In the genomic region with DNA sequence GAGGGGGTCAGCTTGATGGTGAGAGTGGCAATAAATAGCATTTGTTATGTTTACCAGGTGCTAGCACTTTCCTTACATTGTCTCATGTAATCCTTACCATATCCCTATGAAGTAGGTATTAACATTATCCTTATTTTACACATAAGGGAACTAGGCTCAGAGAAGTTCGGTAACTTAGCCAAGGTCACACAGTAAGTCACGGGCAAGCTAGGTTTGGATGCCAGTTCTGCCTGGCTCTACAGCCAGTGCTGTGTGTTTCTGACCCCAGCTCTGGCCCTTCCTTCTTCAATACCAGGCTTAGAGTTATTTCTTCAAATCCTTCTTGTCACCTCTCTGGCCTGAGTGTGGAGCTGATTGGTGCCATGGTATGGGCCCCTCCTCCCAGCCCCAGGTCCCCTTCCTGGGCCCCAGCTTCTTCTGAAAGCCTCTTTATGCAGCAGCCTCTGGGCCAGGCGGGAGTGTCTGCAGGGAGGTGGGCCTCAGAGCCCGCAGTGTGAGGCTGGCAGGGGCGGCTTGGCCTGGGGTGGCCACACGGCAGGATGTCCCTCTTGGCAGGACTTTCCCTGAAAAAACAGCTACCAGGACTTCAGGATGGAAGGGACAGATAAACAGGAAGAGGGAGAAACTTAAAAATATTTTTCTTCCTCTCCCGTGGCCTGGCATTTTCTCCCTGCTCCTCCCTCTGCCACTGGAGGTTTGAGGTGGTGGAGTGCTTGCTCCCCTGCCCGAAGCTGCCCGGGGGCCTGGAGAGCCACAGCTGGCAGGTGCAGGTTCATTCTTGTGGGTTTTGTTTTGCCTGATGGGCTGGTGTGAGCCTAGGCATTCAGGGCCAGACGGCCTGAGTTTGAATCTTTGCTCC, we compare ENCODE assay signal across 14 cellular contexts. TPM values are rescaled to one million over a fixed set of nuclear protein-coding genes. Genes with fewer than 3 reads are reported as not detected.
A peak's percentile ranks its signal among the peaks of the same experiment; 100 is the strongest.
DNase-seq lines count a peak whose midpoint lies in the region; ATAC-seq and TF ChIP-seq lines count a peak whose summit lies in the region.
"Had no signal": no experiment of that assay in that cellular context is flagged by ENCODE, and none has a peak within 500 bp of the region (broad histone marks: within the 10 kb centered on the region; RNA-seq: fewer than 3 reads in every experiment).

No MANE protein-coding gene starts in this region.

- H3K9me3 ChIP-seq in BLaER1 (no peaks in the 10 kb centered on the region), OCI-LY7 (ENCODE audit: low read length) (no peaks in the 10 kb centered on the region), esophagus (ENCODE audit: control insufficient read depth in 2 of 2, insufficient read depth in 1 of 2, low read depth in 1 of 2, low read length in 1 of 2) (peaks cover 0 to 3% of the 10 kb centered on the region in 2 donors)

- intact Hi-C loops in OCI-LY7 (cut with micrococcal nuclease; ENCODE audit: unreplicated experiment) = no loop called here

- BruUV-seq in OCI-LY7 (replicated peaks; lab: Mats Ljungman, UMichigan) = no TSS peak

- H3K4me3 ChIP-seq in BLaER1 (0 out of 2 replicates have a peak overlapping the region, but pooled peaks have one; percentile 17), OCI-LY7 (ENCODE audit: low read depth, low read length, poor library complexity, severe bottlenecking) (peak overlapping the region; percentile 28), esophagus (ENCODE audit: low read depth in 1 of 2, low read length in 2 of 2) (no peak overlapping the region)

- H3K36me3 ChIP-seq in BLaER1 (0 out of 2 replicates have a peak, but pooled peaks cover 6% of the 10 kb centered on the region), OCI-LY7 (ENCODE audit: insufficient read depth, low read length) (peaks cover 39% of the 10 kb centered on the region), esophagus (ENCODE audit: control insufficient read depth in 2 of 2, insufficient read depth in 2 of 2, low read length in 1 of 2) (no peaks in the 10 kb centered on the region)

- peak overlapping the region; percentile 85 for H3K27ac ChIP-seq in BLaER1
- H3K27ac ChIP-seq in OCI-LY7 (ENCODE audit: low read depth, low read length, poor library complexity, severe bottlenecking) = peak overlapping the region; percentile 98
- H3K27ac ChIP-seq in esophagus (ENCODE audit: low read depth in 2 of 2, low read length in 1 of 2) = peak overlapping the region; percentile 7 to 41

- peaks cover 100% of the 10 kb centered on the region for H3K79me2 ChIP-seq in OCI-LY7 (ENCODE audit: insufficient read depth, low read depth, low read length)

- POLR2A ChIA-PET in OCI-LY7 (lab: Charles Lee) = interaction anchor here (0.7 to 2.5 kb wide), 6 partner anchors 9 to 45 kb away, joined by 3 to 16 read pairs (median 4); no protein-coding TSS in a partner anchor

- no peaks in the 10 kb centered on the region for H3K9me2 ChIP-seq in OCI-LY7 (ENCODE audit: insufficient read depth, low read length)

- no peaks in the 10 kb centered on the region for H3K27me3 Mint-ChIP-seq in nephron (ENCODE audit: low read depth)

- no peak overlapping the region for H3K4me3 Mint-ChIP-seq in nephron

- H3K4me1 ChIP-seq in BLaER1 (peaks cover 100% of the 10 kb centered on the region), OCI-LY7 (ENCODE audit: insufficient read depth, low read length, poor library complexity, severe bottlenecking) (peaks cover 100% of the 10 kb centered on the region), esophagus (ENCODE audit: control insufficient read depth in 2 of 2, insufficient read depth in 2 of 2, low read length in 1 of 2) (peaks cover 2 to 3% of the 10 kb centered on the region in 2 donors)

- 48 to 57% methylated on average over 10 of the region's 10 CpGs for WGBS in esophagus, 2 donors

- DNase-seq in OCI-LY7 (ENCODE audit: low spot score) (peak; percentile 50), NCI-H774 (lab: John Stamatoyannopoulos, UW) (no peak), HPDE6-E6E7 (ENCODE audit: extremely low spot score) (no peak)
- no peak for DNase-seq in stimulated activated CD4-positive, alpha-beta T cell treated with anti-CD3 and anti-CD28 coated beads, Interleukin-4, amount 100 ng/mL, for 4 hours
- DNase-seq: anterior cingulate cortex, GOT3, IMR-90, NCI-H1694 treated with DMSO at 0.1 percent for 48 hours had no signal

- H3K36me3 Mint-ChIP-seq in nephron (ENCODE audit: low read depth) = no peaks in the 10 kb centered on the region

- peaks cover 24% of the 10 kb centered on the region for H3K4me1 Mint-ChIP-seq in nephron

- ATAC-seq in HG03108 (IDR thresholded peaks at IDR 0.05; ENCODE audit: unreplicated experiment) = no peak

- H4K20me1 ChIP-seq in BLaER1 (peaks cover 6% of the 10 kb centered on the region; the same call in 1 of the 2 replicates), OCI-LY7 (ENCODE audit: insufficient read depth, low read length) (no peaks in the 10 kb centered on the region)

- peak overlapping the region in 2 of 3 experiments; percentile 29 to 72 for H3K27ac Mint-ChIP-seq in nephron

- H3K9me3 Mint-ChIP-seq in nephron = no peaks in the 10 kb centered on the region

- H2AFZ ChIP-seq in OCI-LY7 (ENCODE audit: low read length) = no peak overlapping the region

- H3K4me2 ChIP-seq in BLaER1 (peak overlapping the region; percentile 87), OCI-LY7 (ENCODE audit: low read length) (peak overlapping the region; percentile 75)

- peak overlapping the region; percentile 68 for H3K9ac ChIP-seq in BLaER1

- CTCF ChIA-PET in OCI-LY7 (lab: Charles Lee; ENCODE audit: unreplicated experiment) = interaction anchor here (1.1 to 1.7 kb wide), 2 partner anchors 10 to 20 kb away, joined by 4 to 12 read pairs; no protein-coding TSS in a partner anchor

- no peaks in the 10 kb centered on the region for H3K27me3 ChIP-seq in BLaER1
- no peaks in the 10 kb centered on the region for H3K27me3 ChIP-seq in esophagus (ENCODE audit: control insufficient read depth in 1 of 2, insufficient read depth in 2 of 2, low read length in 2 of 2)

- TF ChIP-seq CTCF in OCI-LY7 (conservative IDR thresholded peaks at IDR 0.05; ENCODE audit: low read length) (no peak), nephron (IDR thresholded peaks at IDR 0.05; ENCODE audit: unreplicated experiment in 3 of 3) (no peak)

RNA-seq across cellular contexts. Expression of gene PALD1, which starts 20.6 kb away (rescaled TPM):
- 41.6 and 52.7 TPM in 2 replicates for total RNA-seq in OCI-LY7 (2014; rRNA removed; shearing (Covaris generic))
- 54.5 and 66.7 TPM in 2 replicates for total RNA-seq in OCI-LY7 (2022)
- 1 to 10 TPM; 2.1 to 3.4 TPM for polyA plus RNA-seq in esophagus

RNA-seq across cellular contexts. Expression of gene NODAL, which starts 57.7 kb away (rescaled TPM):
- total RNA-seq in OCI-LY7 (2014; rRNA removed; shearing (Covaris generic)) = not detected in 2 replicates
- not detected in 2 replicates for total RNA-seq in OCI-LY7 (2022)
- under 1 TPM; 0.04 to 0.20 TPM for polyA plus RNA-seq in esophagus
- total RNA-seq: A673, IMR-90, urinary bladder had no signal
- polyA plus RNA-seq: IMR-90, urinary bladder had no signal

Comparison
In these comparisons a context has a peak if more than half of its experiments do, and no peak if none do; other contexts are left out.
1. H3K27ac ChIP-seq: peak in every context shown above with its lines; median percentile 98 in OCI-LY7; 85 in BLaER1; 24 in esophagus.
2. H3K4me3 ChIP-seq: peak in BLaER1 (single experiment) and OCI-LY7 (single experiment); none in esophagus (0 of 2).